8 cellular contexts compared by ENCODE assay signal in the genomic region with DNA sequence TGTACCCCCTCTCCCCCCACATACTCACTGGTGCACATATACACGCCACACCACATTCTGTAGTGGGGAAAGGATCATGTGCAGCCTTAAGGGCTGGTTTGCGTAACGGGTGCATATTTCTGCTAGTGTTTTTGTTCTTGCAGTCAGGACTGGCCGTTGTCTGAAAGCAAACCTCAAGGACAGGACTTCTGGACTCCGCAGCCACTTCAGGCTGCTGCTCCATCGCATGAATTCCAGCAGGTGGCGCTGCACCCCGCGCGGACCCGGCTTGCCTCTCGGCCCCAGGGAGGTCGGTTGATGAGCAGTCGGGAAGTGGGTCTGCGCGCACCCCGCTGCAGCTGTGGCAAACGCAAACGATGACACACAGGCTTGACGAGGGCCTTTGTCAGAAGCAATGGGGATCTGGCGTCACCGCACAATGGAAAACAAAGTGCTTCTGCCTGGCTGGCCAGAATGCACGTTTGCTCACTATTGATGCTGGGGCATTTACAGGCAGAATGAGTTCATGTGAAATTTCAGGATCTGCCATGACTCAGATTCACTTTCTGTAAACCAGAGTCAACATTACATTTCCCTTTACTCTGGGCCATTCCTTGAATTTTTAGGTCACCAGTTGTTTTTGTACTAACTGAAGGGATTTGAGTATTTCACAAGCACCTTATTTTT. TPM values are rescaled to one million over a fixed set of nuclear protein-coding genes. Genes with fewer than 3 reads are reported as not detected.
DNase-seq lines count a peak whose midpoint lies in the region; ATAC-seq and TF ChIP-seq lines count a peak whose summit lies in the region.

No MANE protein-coding gene starts in this region.

- peak overlapping the region; percentile 34 for H3K18ac ChIP-seq in trophoblast cell (ENCODE audit: low read length)

- no peaks in the 10 kb centered on the region for H3F3A ChIP-seq in SU-DHL-6 (ENCODE audit: insufficient read depth)

- peaks cover 36 to 37% of the 10 kb centered on the region in 2 experiments for H3K4me1 ChIP-seq in trophoblast cell (ENCODE audit: control insufficient read depth in 1 of 2, insufficient read depth in 2 of 2, low read length in 2 of 2)
- H3K4me1 ChIP-seq in tibial nerve: peaks cover 0 to 68% (median 48%) of the 10 kb centered on the region in 4 donors

- no peak overlapping the region for H3K9ac ChIP-seq in SU-DHL-6 (ENCODE audit: low read length)
- no peak overlapping the region for H3K9ac ChIP-seq in trophoblast cell (ENCODE audit: low read length)

- H3K9me3 ChIP-seq in SU-DHL-6 (ENCODE audit: insufficient read depth, low read length): no peaks in the 10 kb centered on the region
- H3K9me3 ChIP-seq in trophoblast cell (ENCODE audit: insufficient read depth, low read depth, low read length): peaks cover 3% of the 10 kb centered on the region
- no peaks in the 10 kb centered on the region for H3K9me3 ChIP-seq in tibial nerve

- H3K4me3 ChIP-seq in GM12865 (ENCODE audit: low read depth, low read length) (peak overlapping the region; percentile 34), SU-DHL-6 (ENCODE audit: insufficient read depth, low read length, poor library complexity, severe bottlenecking) (no peak overlapping the region), trophoblast cell (ENCODE audit: low read depth, low read length) (no peak overlapping the region), tibial nerve (peak overlapping the region in 3 of 4 donors; percentile 2 to 40 (median 34))

- H2BK12ac ChIP-seq in trophoblast cell (ENCODE audit: low read length): peak overlapping the region; percentile 68

- H3K27ac ChIP-seq in SU-DHL-6 (ENCODE audit: low read depth, low read length) (no peak overlapping the region), trophoblast cell (ENCODE audit: low read depth, low read length) (peak overlapping the region; percentile 93), tibial nerve (peak overlapping the region; percentile 72 to 94 (median 86))

- H4K20me1 ChIP-seq in SU-DHL-6 (ENCODE audit: low read depth, low read length): no peaks in the 10 kb centered on the region

- WGBS in trophoblast cell (ENCODE audit: extremely low coverage, insufficient coverage, insufficient read length): no CpG with 5 or more reads among the region's 23 CpGs
- WGBS in tibial nerve, 2 donors: 3 to 5% methylated on average over 22 to 23 of the region's 23 CpGs

- no peaks in the 10 kb centered on the region for H3K9me2 ChIP-seq in SU-DHL-6 (replicated peaks; ENCODE audit: insufficient read depth, low read length)

- no peak overlapping the region for H2AK5ac ChIP-seq in trophoblast cell (ENCODE audit: low read length)

- peak overlapping the region; percentile 77 for H2BK5ac ChIP-seq in trophoblast cell (ENCODE audit: low read depth, low read length, poor library complexity)

- DNase-seq in GM12865 (ENCODE audit: low read depth): peak; percentile 93
- DNase-seq in NCI-H1048 (lab: John Stamatoyannopoulos, UW): peak; percentile 38
- peak; percentile 84 for DNase-seq in activated naive CD8-positive, alpha-beta T cell treated with anti-CD3 and anti-CD28 coated beads, Interleukin-2, amount 50 U/mL, for 16 hours (ENCODE audit: low read depth, low spot score)
- peak; percentile 96 for DNase-seq in Right ventricle myocardium inferior (ENCODE audit: missing footprints)
- peak; percentile 92 to 93 for DNase-seq in trophoblast cell
- DNase-seq in tibial nerve (ENCODE audit: low spot score in 2 of 2): peak; percentile 75 to 81

- peak overlapping the region; percentile 9 for H3K4me2 ChIP-seq in SU-DHL-6 (ENCODE audit: low read depth, low read length, poor library complexity, severe bottlenecking)
- H3K4me2 ChIP-seq in trophoblast cell (ENCODE audit: low read length): peak overlapping the region; percentile 57

- H4K12ac ChIP-seq in trophoblast cell (ENCODE audit: low read depth, low read length): peak overlapping the region; percentile 7

- H3K79me2 ChIP-seq in SU-DHL-6 (ENCODE audit: insufficient read depth, low read length): no peaks in the 10 kb centered on the region
- peaks cover 7% of the 10 kb centered on the region for H3K79me2 ChIP-seq in trophoblast cell (ENCODE audit: control insufficient read depth, insufficient read depth, low read length, poor library complexity)

- no peak overlapping the region for H3K23ac ChIP-seq in trophoblast cell (ENCODE audit: low read length)

- H3K27me3 ChIP-seq in SU-DHL-6 (ENCODE audit: low read length) (no peaks in the 10 kb centered on the region), trophoblast cell (ENCODE audit: insufficient read depth, low read length) (no peaks in the 10 kb centered on the region), tibial nerve (no peaks in the 10 kb centered on the region)

- H3K14ac ChIP-seq in trophoblast cell (ENCODE audit: low read length): peak overlapping the region; percentile 51

- peaks cover 36% of the 10 kb centered on the region for H3K79me1 ChIP-seq in trophoblast cell (ENCODE audit: low read length)

- no peak overlapping the region for H2AFZ ChIP-seq in SU-DHL-6 (ENCODE audit: low read depth, low read length, severe bottlenecking)
- H2AFZ ChIP-seq in trophoblast cell (ENCODE audit: insufficient read depth, low read length, poor library complexity): peak overlapping the region; percentile 54

- intact Hi-C loops in Right ventricle myocardium inferior (cut with DNase I): loop anchor here (1.0 to 5.0 kb wide), 5 partner anchors 39 to 529 kb away; no protein-coding TSS in a partner anchor

- peak; percentile 96 for TF ChIP-seq CTCF in GM12865 (IDR thresholded peaks at IDR 0.05; ENCODE audit: insufficient read depth, low read depth, low read length, missing control alignments)
- peak; percentile 87 for TF ChIP-seq CTCF in SU-DHL-6 (IDR thresholded peaks at IDR 0.05; ENCODE audit: insufficient read depth, low read length, poor library complexity, severe bottlenecking)
- peak; percentile 98 to 100 (median 99) for TF ChIP-seq CTCF in tibial nerve (IDR thresholded peaks at IDR 0.05)

- peak; percentile 75 for ATAC-seq in HG02623 (IDR thresholded peaks at IDR 0.05; ENCODE audit: unreplicated experiment)
- ATAC-seq in Right ventricle myocardium inferior: peak; percentile 74

- peak; percentile 69 to 93 for TF ChIP-seq EP300 in tibial nerve (IDR thresholded peaks at IDR 0.05)

- peak overlapping the region; percentile 56 for H4K8ac ChIP-seq in trophoblast cell (ENCODE audit: low read depth, low read length)

- no peak overlapping the region for H2BK120ac ChIP-seq in trophoblast cell (ENCODE audit: insufficient read depth, low read length, poor library complexity)

- peak overlapping the region; percentile 79 for H4K91ac ChIP-seq in trophoblast cell (ENCODE audit: low read depth, low read length)

- H3K36me3 ChIP-seq in SU-DHL-6 (ENCODE audit: low read length) (no peaks in the 10 kb centered on the region), trophoblast cell (ENCODE audit: control insufficient read depth in 1 of 2, insufficient read depth in 2 of 2, low read length in 2 of 2) (no peaks in the 10 kb centered on the region), tibial nerve (no peaks in the 10 kb centered on the region)

- no peak overlapping the region for H3K4ac ChIP-seq in trophoblast cell (ENCODE audit: low read depth, low read length)

- TF ChIP-seq POLR2A in tibial nerve (IDR thresholded peaks at IDR 0.05): peak in 1 of 2 donors; percentile 38

RNA-seq across cellular contexts. Expression of gene GLRX, which starts 36.3 kb away (rescaled TPM):
- 111 TPM for total RNA-seq in Right ventricle myocardium inferior
- 63.7 and 67.6 TPM in 2 replicates for polyA plus RNA-seq in trophoblast cell (2013)
- 10 to 100 TPM; 15.3 to 72.0 (median 40.4) TPM for total RNA-seq in tibial nerve

Comparison
In these comparisons a context has a peak if more than half of its experiments do, and no peak if none do; other contexts are left out.
1. DNase-seq: peak in every context shown above with its lines; median percentile 96 in Right ventricle myocardium inferior; 93 in GM12865; 92 in trophoblast cell; 84 in activated naive CD8-positive, alpha-beta T cell treated with anti-CD3 and anti-CD28 coated beads, Interleukin-2, amount 50 U/mL, for 16 hours; 78 in tibial nerve; 38 in NCI-H1048.
2. H3K4me3 ChIP-seq: peak in GM12865 (single experiment) and tibial nerve (3 of 4); none in SU-DHL-6 (single experiment) and trophoblast cell (single experiment).
3. Peak in every context shown above with its lines, with median percentiles within 50 percentile points of each other: CTCF ChIP-seq.